ENCODE assay signal across 8 cellular contexts in genomic region chr11:36289226-36289852, GRCh38. TPM values are rescaled to one million over a fixed set of nuclear protein-coding genes. Genes with fewer than 3 reads are reported as not detected.
DNase-seq lines count a peak whose midpoint lies in the region; TF ChIP-seq lines count a peak whose summit lies in the region.

COMMD9 (minus strand) TSS chr11:36289424; CDS start chr11:36289412, 12 bp downstream.

- TF ChIP-seq POLR2A in NB4 (IDR thresholded peaks at IDR 0.05; ENCODE audit: extremely low read depth, insufficient read length) = peak; percentile 57

- no peaks in the 10 kb centered on the region; the same call in 1 of the 2 replicates for H3K36me3 Mint-ChIP-seq in HFFc6 (ENCODE audit: low read depth)

- peak within 1 kb of the TSS; percentile 95 for H3K4me3 Mint-ChIP-seq in HFFc6

- H3K36me3 ChIP-seq in SK-N-MC (ENCODE audit: insufficient read depth, low read length) = no peaks in the 10 kb centered on the region

- H3K27ac Mint-ChIP-seq in HFFc6 = peak within 1 kb of the TSS; percentile 79

- H3K4me3 ChIP-seq in NB4 (ENCODE audit: low read depth, low read length) (peak within 1 kb of the TSS; percentile 99), SK-N-MC (peak within 1 kb of the TSS; percentile 99)

- no peaks in the 10 kb centered on the region for H3K9me3 Mint-ChIP-seq in HFFc6

- no peaks in the 10 kb centered on the region for H3K9me3 ChIP-seq in SK-N-MC (ENCODE audit: low read depth, low read length)

- peaks cover 1% of the 10 kb centered on the region; the same call in 1 of the 2 replicates for H3K27me3 Mint-ChIP-seq in HFFc6 (ENCODE audit: insufficient read depth)

- no peak within 1 kb of the TSS for H3K27ac ChIP-seq in SK-N-MC

- no peak for TF ChIP-seq CTCF in HFFc6 (IDR thresholded peaks at IDR 0.05)
- TF ChIP-seq CTCF in NB4 (IDR thresholded peaks at IDR 0.05; ENCODE audit: low read depth, low read length) = no peak

- DNase-seq in GM04503 (ENCODE audit: low read depth) (peak; percentile 49), HFFc6 (peak; percentile 91), NB4 (ENCODE audit: low read depth) (peak; percentile 94), SK-N-MC (ENCODE audit: low read depth, low spot score) (no peak), germinal center (ENCODE audit: low spot score) (peak; percentile 92), non-pigmented ciliary epithelial cell (ENCODE audit: low read depth) (peak; percentile 76), superior temporal gyrus (ENCODE audit: extremely low spot score) (peak; percentile 98)
- DNase-seq in activated naive CD4-positive, alpha-beta T cell treated with anti-CD3 and anti-CD28 coated beads, Interleukin-2, amount 50 U/mL, for 16 hours = peak; percentile 93

- peak within 1 kb of the TSS; percentile 89 for H3K9ac ChIP-seq in SK-N-MC (ENCODE audit: insufficient read length)

- peaks cover 26% of the 10 kb centered on the region for H3K4me1 Mint-ChIP-seq in HFFc6 (ENCODE audit: low read depth)

RNA-seq across cellular contexts. Expression of gene COMMD9, which starts in this region (rescaled TPM):
- total RNA-seq in HFFc6 (2021; fragmentation: NEBNext Ultra II Directional; extraction: Animal tissue kit (Norgen Biotek cat#: 25700)) = 10 to 100 TPM; 75.4 to 88.9 (median 81.7) TPM
